Comparison of ENCODE assay signal across 8 cellular contexts in the genomic region with DNA sequence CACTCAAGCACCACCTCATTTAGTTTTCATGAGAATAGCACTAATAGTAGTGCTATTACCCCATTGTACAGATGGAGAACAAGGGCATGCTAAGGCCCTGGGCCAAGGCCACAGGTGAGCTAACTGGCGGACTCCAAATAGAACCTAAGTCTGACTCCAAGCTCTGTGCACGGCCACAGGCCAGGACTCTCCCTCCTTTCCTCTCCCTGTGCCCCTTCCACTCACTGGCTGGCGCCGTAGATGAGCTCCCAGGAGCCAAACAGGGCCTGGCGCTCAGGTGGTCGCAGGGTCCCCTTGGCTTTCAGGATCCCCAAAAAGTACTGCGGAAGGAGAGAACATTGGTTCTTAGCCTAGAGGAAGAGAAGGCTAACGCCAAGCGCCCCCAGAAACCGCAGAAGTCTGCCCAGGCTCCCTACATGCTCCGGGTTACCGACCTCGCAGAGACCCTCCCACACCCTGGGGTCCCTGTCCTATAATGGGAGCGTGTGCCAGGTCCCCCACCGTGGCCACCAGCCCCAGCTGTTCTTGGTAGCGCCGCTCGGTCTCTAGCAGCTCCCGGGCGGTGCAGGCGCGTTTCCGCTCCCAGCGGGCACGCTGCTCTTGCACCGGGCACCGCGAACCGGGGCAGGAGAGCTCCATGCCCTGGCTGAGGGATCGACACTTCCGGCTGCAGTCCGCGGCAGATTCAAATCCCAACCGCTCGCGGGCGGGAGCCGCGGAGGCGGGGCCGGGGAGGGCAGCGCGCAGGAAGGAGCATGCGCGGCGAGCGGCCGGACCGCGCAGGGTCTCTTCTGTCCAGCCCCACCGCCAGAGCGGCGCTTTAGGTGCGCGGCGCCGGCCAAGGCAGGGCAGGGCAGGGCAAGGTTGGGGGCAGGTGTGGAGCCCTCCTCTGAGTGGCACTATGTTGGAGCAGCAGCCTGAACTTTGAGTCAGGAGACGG. TPM values are rescaled to one million over a fixed set of nuclear protein-coding genes. Genes with fewer than 3 reads are reported as not detected.
DNase-seq lines count a peak whose midpoint lies in the region; ATAC-seq and TF ChIP-seq lines count a peak whose summit lies in the region.

Gene ARHGEF39 (minus strand): TSS at position 665 of the 940 bp plus-strand sequence. CDS start 26 bp downstream, at position 639.

- peak within 1 kb of the TSS; percentile 76 for H3K4me2 ChIP-seq in SK-N-SH

- peak within 1 kb of the TSS; percentile 72 for H3K27ac Mint-ChIP-seq in activated naive CD8-positive, alpha-beta T cell treated with anti-CD3 and anti-CD28 coated beads, Interleukin-2, amount 50 U/mL, for 24 hours

- TF ChIP-seq CTCF in GM12864 (IDR thresholded peaks at IDR 0.05; ENCODE audit: low read depth, low read length, missing control alignments), result peak; percentile 13
- TF ChIP-seq CTCF in HFF-Myc (IDR thresholded peaks at IDR 0.05; ENCODE audit: low read depth, low read length, missing control alignments), result peak; percentile 19
- peak; percentile 55 for TF ChIP-seq CTCF in SK-N-SH (IDR thresholded peaks at IDR 0.05)
- peak in 4 of 9 donors; percentile 12 to 44 (median 39) for TF ChIP-seq CTCF in heart right ventricle (IDR thresholded peaks at IDR 0.05)

- peaks cover 2% of the 10 kb centered on the region for H3K27me3 Mint-ChIP-seq in activated naive CD8-positive, alpha-beta T cell treated with anti-CD3 and anti-CD28 coated beads, Interleukin-2, amount 50 U/mL, for 24 hours

- POLR2A ChIA-PET in SK-N-SH (lab: Yijun Ruan, JAX), result interaction anchor here (0.6 to 2.8 kb wide), 6 partner anchors 11 to 150 kb away, joined by 3 to 11 read pairs (median 4); partner anchors contain the start of genes CREB3, HINT2 and TLN1

- WGBS in SK-N-SH (ENCODE audit: low lambda C conversion rate), result 15% methylated on average over 35 of the region's 58 CpGs
- WGBS in heart right ventricle, 2 donors, result 7 to 8% methylated on average over 58 of the region's 58 CpGs

- H3K4me3 ChIP-seq in GM12864 (ENCODE audit: low read depth, low read length) (peak within 1 kb of the TSS; percentile 86), HFF-Myc (replicated peaks; ENCODE audit: low read depth, low read length) (peak within 1 kb of the TSS; percentile 71), SK-N-SH (ENCODE audit: low read depth in 2 of 2, low read length in 1 of 2) (peak within 1 kb of the TSS; percentile 61 to 65), heart right ventricle (peak within 1 kb of the TSS in 9 of 10 donors; percentile 36 to 67 (median 58))

- peaks cover 24% of the 10 kb centered on the region for H3K36me3 Mint-ChIP-seq in activated naive CD8-positive, alpha-beta T cell treated with anti-CD3 and anti-CD28 coated beads, Interleukin-2, amount 50 U/mL, for 24 hours (ENCODE audit: low read depth)

- H4K20me1 ChIP-seq in SK-N-SH (ENCODE audit: insufficient read depth), result no peaks in the 10 kb centered on the region

- intact Hi-C loops in heart right ventricle (cut with DNase I), result loop anchor here in 6 of 10 donors (2.0 to 10.0 kb wide), 4 partner anchors 22 to 62 kb away; no protein-coding TSS in a partner anchor

- H3K27ac ChIP-seq in SK-N-SH (ENCODE audit: low read depth in 2 of 2, low read length in 1 of 2) (peak within 1 kb of the TSS; percentile 53 to 80), heart right ventricle (peak within 1 kb of the TSS in 9 of 10 donors; percentile 31 to 78 (median 61))

- peak within 1 kb of the TSS; percentile 81 for H3K4me3 Mint-ChIP-seq in activated naive CD8-positive, alpha-beta T cell treated with anti-CD3 and anti-CD28 coated beads, Interleukin-2, amount 50 U/mL, for 24 hours

- H2AFZ ChIP-seq in SK-N-SH (ENCODE audit: low read depth), result peak within 1 kb of the TSS; percentile 92

- H3K27me3 ChIP-seq in SK-N-SH (ENCODE audit: insufficient read depth), result no peaks in the 10 kb centered on the region
- no peaks in the 10 kb centered on the region for H3K27me3 ChIP-seq in heart right ventricle

- peaks cover 0 to 12% of the 10 kb centered on the region in 2 experiments; a peak in 1 of 4 replicates for H3K4me1 ChIP-seq in SK-N-SH (ENCODE audit: control insufficient read depth in 1 of 2, insufficient read depth in 2 of 2, low read depth in 1 of 2, low read length in 1 of 2)
- H3K4me1 ChIP-seq in heart right ventricle, result peaks cover 0 to 50% (median 34%) of the 10 kb centered on the region in 9 donors

- CTCF ChIA-PET in SK-N-SH (lab: Yijun Ruan, JAX), result interaction anchor here (0.7 to 3.4 kb wide), 17 partner anchors 8 to 551 kb away, joined by 3 to 30 read pairs (median 4); partner anchors contain the start of genes CA9, CREB3, TLN1 and TPM2

- H3K9ac ChIP-seq in SK-N-SH, result peak within 1 kb of the TSS; percentile 70; the same call in 1 of the 2 replicates

- peak in 1 of 2 experiments; percentile 53; a peak in 2 of 4 replicates for TF ChIP-seq EP300 in SK-N-SH (IDR thresholded peaks at IDR 0.05; ENCODE audit: borderline replicate concordance in 1 of 2, low read depth in 1 of 2, low read length in 1 of 2)

- no peaks in the 10 kb centered on the region for H3K9me2 ChIP-seq in SK-N-SH

- H3K4me1 Mint-ChIP-seq in activated naive CD8-positive, alpha-beta T cell treated with anti-CD3 and anti-CD28 coated beads, Interleukin-2, amount 50 U/mL, for 24 hours, result peaks cover 53% of the 10 kb centered on the region

- DNase-seq in GM12864 (ENCODE audit: low read depth) (no peak), HFF-Myc (ENCODE audit: extremely low read depth, low read depth) (no peak), NAMALWA (ENCODE audit: low spot score) (peak; percentile 65), SK-N-SH (peak; percentile 98), heart right ventricle (peak; percentile 76 to 84), pons (ENCODE audit: low spot score) (peak; percentile 42), cortex of kidney (lab: John Stamatoyannopoulos, UW) (no peak)
- DNase-seq in activated naive CD8-positive, alpha-beta T cell treated with anti-CD3 and anti-CD28 coated beads, Interleukin-2, amount 50 U/mL, for 24 hours, result peak; percentile 84

- H3K36me3 ChIP-seq in SK-N-SH (replicated peaks in 1 of 2; ENCODE audit: control insufficient read depth in 1 of 2, insufficient read depth in 2 of 2, low read length in 1 of 2) (peaks cover 0 to 11% of the 10 kb centered on the region in 2 experiments), heart right ventricle (peaks cover 0 to 28% (median 9%) of the 10 kb centered on the region in 9 donors)

- H3K9me3 ChIP-seq in SK-N-SH (no peaks in the 10 kb centered on the region), heart right ventricle (no peaks in the 10 kb centered on the region)

- peaks cover 31% of the 10 kb centered on the region for H3F3A ChIP-seq in SK-N-SH (replicated peaks; ENCODE audit: insufficient read depth)

- TF ChIP-seq RAD21 in SK-N-SH (IDR thresholded peaks at IDR 0.05; ENCODE audit: low read length), result no peak; the same call in 1 of the 2 replicates

- H3K9me3 Mint-ChIP-seq in activated naive CD8-positive, alpha-beta T cell treated with anti-CD3 and anti-CD28 coated beads, Interleukin-2, amount 50 U/mL, for 24 hours, result no peaks in the 10 kb centered on the region

- peaks cover 23% of the 10 kb centered on the region for H3K79me2 ChIP-seq in SK-N-SH (ENCODE audit: insufficient read depth)

- peak; percentile 88 for ATAC-seq in activated naive CD8-positive, alpha-beta T cell treated with anti-CD3 and anti-CD28 coated beads, Interleukin-2, amount 50 U/mL, for 24 hours
- ATAC-seq in heart right ventricle, result peak; percentile 79 to 88 (median 85)

TF ChIP-seq in SK-N-SH, 30 proteins besides CTCF, POLR2A, EP300 and RAD21 (continues in another document):
- TF ChIP-seq RFX5 (IDR thresholded peaks at IDR 0.05; ENCODE audit: low read length) (no peak), SMC3 (IDR thresholded peaks at IDR 0.05; ENCODE audit: low read depth, low read length) (no peak), FOXJ3 (CRISPR knock-in tag; IDR thresholded peaks at IDR 0.05) (0 out of 2 replicates have a peak, but pooled peaks have one; percentile 22), MXI1 (IDR thresholded peaks at IDR 0.05; ENCODE audit: low read depth, low read length) (peak; percentile 94), NRF1 (IDR thresholded peaks at IDR 0.05; ENCODE audit: low read depth, low read length) (peak; percentile 74), GATA2 (CRISPR knock-in tag; IDR thresholded peaks at IDR 0.05) (no peak), FOXM1 (IDR thresholded peaks at IDR 0.05; ENCODE audit: low read depth) (peak; percentile 87), YY1 (IDR thresholded peaks at IDR 0.05; ENCODE audit: low read depth) (0 out of 2 replicates have a peak, but pooled peaks have one; percentile 28), JUND (IDR thresholded peaks at IDR 0.05) (no peak), RXRA (IDR thresholded peaks at IDR 0.05; ENCODE audit: borderline replicate concordance, low read depth) (no peak; the same call in 1 of the 2 replicates)
- TF ChIP-seq, protein P1, sequence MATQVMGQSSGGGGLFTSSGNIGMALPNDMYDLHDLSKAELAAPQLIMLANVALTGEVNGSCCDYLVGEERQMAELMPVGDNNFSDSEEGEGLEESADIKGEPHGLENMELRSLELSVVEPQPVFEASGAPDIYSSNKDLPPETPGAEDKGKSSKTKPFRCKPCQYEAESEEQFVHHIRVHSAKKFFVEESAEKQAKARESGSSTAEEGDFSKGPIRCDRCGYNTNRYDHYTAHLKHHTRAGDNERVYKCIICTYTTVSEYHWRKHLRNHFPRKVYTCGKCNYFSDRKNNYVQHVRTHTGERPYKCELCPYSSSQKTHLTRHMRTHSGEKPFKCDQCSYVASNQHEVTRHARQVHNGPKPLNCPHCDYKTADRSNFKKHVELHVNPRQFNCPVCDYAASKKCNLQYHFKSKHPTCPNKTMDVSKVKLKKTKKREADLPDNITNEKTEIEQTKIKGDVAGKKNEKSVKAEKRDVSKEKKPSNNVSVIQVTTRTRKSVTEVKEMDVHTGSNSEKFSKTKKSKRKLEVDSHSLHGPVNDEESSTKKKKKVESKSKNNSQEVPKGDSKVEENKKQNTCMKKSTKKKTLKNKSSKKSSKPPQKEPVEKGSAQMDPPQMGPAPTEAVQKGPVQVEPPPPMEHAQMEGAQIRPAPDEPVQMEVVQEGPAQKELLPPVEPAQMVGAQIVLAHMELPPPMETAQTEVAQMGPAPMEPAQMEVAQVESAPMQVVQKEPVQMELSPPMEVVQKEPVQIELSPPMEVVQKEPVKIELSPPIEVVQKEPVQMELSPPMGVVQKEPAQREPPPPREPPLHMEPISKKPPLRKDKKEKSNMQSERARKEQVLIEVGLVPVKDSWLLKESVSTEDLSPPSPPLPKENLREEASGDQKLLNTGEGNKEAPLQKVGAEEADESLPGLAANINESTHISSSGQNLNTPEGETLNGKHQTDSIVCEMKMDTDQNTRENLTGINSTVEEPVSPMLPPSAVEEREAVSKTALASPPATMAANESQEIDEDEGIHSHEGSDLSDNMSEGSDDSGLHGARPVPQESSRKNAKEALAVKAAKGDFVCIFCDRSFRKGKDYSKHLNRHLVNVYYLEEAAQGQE (IDR thresholded peaks at IDR 0.05; ENCODE audit: low read depth, low read length), result no peak

RNA-seq across cellular contexts. Expression of gene ARHGEF39, which starts in this region (rescaled TPM):
- 4.9 and 5.2 TPM in 2 replicates for polyA plus RNA-seq in SK-N-SH (2012; rRNA removed)
- 1.9 and 2.5 TPM in 2 replicates for polyA plus RNA-seq in SK-N-SH (2012; cell fraction: cytosol; rRNA removed)
- polyA plus RNA-seq in SK-N-SH (2012; cell fraction: nucleus; rRNA removed), result 18.4 and 21.3 TPM in 2 replicates
- under 1 TPM in 8 of 10 donors, not detected in 2; 0.09 to 0.85 (median 0.30) TPM for total RNA-seq in heart right ventricle
- polyA plus RNA-seq in heart right ventricle, result 1 to 10 TPM in 1 of 2 donors, under 1 TPM in 1; 0.35 to 1.3 TPM

Comparison
In these comparisons a context has a peak if more than half of its experiments do, and no peak if none do; other contexts are left out.
1. DNase-seq: peak in NAMALWA (single experiment), SK-N-SH (single experiment), activated naive CD8-positive, alpha-beta T cell treated with anti-CD3 and anti-CD28 coated beads, Interleukin-2, amount 50 U/mL, for 24 hours (single experiment), heart right ventricle (2 of 2) and pons (single experiment); none in GM12864 (single experiment), HFF-Myc (single experiment) and cortex of kidney (single experiment).
2. Peak in every context shown above with its lines, with median percentiles within 50 percentile points of each other: H3K4me3 ChIP-seq.